1 cellular context compared by ENCODE assay signal in genomic region chr20:10674684-10675455, GRCh38.
TF ChIP-seq lines count a peak whose summit lies in the region.

No MANE protein-coding gene starts in this region.

TF ChIP-seq in HepG2, 621 proteins besides CTCF, POLR2A, EP300 and RAD21 (continued from another document and continues in another):
- TF ChIP-seq ZBTB26 (CRISPR knock-in tag; IDR thresholded peaks at IDR 0.05; ENCODE audit: borderline replicate concordance): peak; percentile 80; the same call in 1 of the 2 replicates
- no peak for TF ChIP-seq MAZ (IDR thresholded peaks at IDR 0.05; ENCODE audit: borderline replicate concordance, low read depth, low read length)
- TF ChIP-seq MAZ (CRISPR knock-in tag; IDR thresholded peaks at IDR 0.05; ENCODE audit: low read depth): no peak
- TF ChIP-seq CHD2 (IDR thresholded peaks at IDR 0.05; ENCODE audit: low read depth, low read length): 0 out of 2 replicates have a peak, but pooled peaks have one; percentile 7
- TF ChIP-seq DBP (CRISPR knock-in tag; IDR thresholded peaks at IDR 0.05; ENCODE audit: not compliant biosample characterization): no peak
- TF ChIP-seq FLYWCH1 (CRISPR knock-in tag; IDR thresholded peaks at IDR 0.05): no peak
- TF ChIP-seq ZBTB37 (CRISPR knock-in tag; IDR thresholded peaks at IDR 0.05): no peak
- peak; percentile 31; the same call in 1 of the 2 replicates for TF ChIP-seq CREB3 (CRISPR knock-in tag; IDR thresholded peaks at IDR 0.05)
- TF ChIP-seq ZSCAN31 (CRISPR knock-in tag; IDR thresholded peaks at IDR 0.05; ENCODE audit: low read depth): peak; percentile 87; the same call in 1 of the 2 replicates
- TF ChIP-seq ZNF12 (CRISPR knock-in tag; IDR thresholded peaks at IDR 0.05): peak; percentile 76; the same call in 1 of the 2 replicates
- TF ChIP-seq KMT2B (CRISPR knock-in tag; IDR thresholded peaks at IDR 0.05): peak; percentile 73; the same call in 1 of the 2 replicates
- no peak for TF ChIP-seq HNF1A (IDR thresholded peaks at IDR 0.05; ENCODE audit: low read depth)
- TF ChIP-seq HNF1A (CRISPR knock-in tag; IDR thresholded peaks at IDR 0.05; ENCODE audit: borderline replicate concordance): no peak; the same call in 1 of the 2 replicates
- TF ChIP-seq GTF3A (CRISPR knock-in tag; conservative IDR thresholded peaks at IDR 0.05): no peak
- peak; percentile 47; the same call in 1 of the 2 replicates for TF ChIP-seq ZNF784 (CRISPR knock-in tag; IDR thresholded peaks at IDR 0.05; ENCODE audit: borderline replicate concordance)
- TF ChIP-seq ARID4A (CRISPR knock-in tag; IDR thresholded peaks at IDR 0.05; ENCODE audit: borderline replicate concordance): no peak
- TF ChIP-seq KDM5A (IDR thresholded peaks at IDR 0.05; ENCODE audit: borderline replicate concordance, low read length): peak; percentile 79; the same call in 1 of the 2 replicates
- TF ChIP-seq FUBP1 (CRISPR knock-in tag; IDR thresholded peaks at IDR 0.05; ENCODE audit: borderline replicate concordance): no peak
- TF ChIP-seq ZBTB38 (CRISPR knock-in tag; IDR thresholded peaks at IDR 0.05): no peak
- no peak for TF ChIP-seq ZNF775 (CRISPR knock-in tag; IDR thresholded peaks at IDR 0.05; ENCODE audit: borderline replicate concordance)
- TF ChIP-seq XRCC5 (optimal IDR thresholded peaks at IDR 0.05; ENCODE audit: low read length): peak; percentile 89
- 0 out of 2 replicates have a peak, but pooled peaks have one; percentile 21 for TF ChIP-seq PRDM10 (CRISPR knock-in tag; IDR thresholded peaks at IDR 0.05; ENCODE audit: low read depth)
- 0 out of 2 replicates have a peak, but pooled peaks have one; percentile 44 for TF ChIP-seq ZNF567 (CRISPR knock-in tag; IDR thresholded peaks at IDR 0.05; ENCODE audit: borderline replicate concordance)
- TF ChIP-seq NFYC (CRISPR knock-in tag; IDR thresholded peaks at IDR 0.05): no peak
- peak; percentile 90 for TF ChIP-seq LBX2 (CRISPR knock-in tag; IDR thresholded peaks at IDR 0.05; ENCODE audit: borderline replicate concordance)
- TF ChIP-seq KLF15 (CRISPR knock-in tag; IDR thresholded peaks at IDR 0.05; ENCODE audit: borderline replicate concordance): no peak
- TF ChIP-seq ZBTB21 (CRISPR knock-in tag; IDR thresholded peaks at IDR 0.05): no peak
- no peak for TF ChIP-seq SRSF1 (optimal IDR thresholded peaks at IDR 0.05; ENCODE audit: low read depth, low read length)
- TF ChIP-seq ZNF816 (CRISPR knock-in tag; IDR thresholded peaks at IDR 0.05; ENCODE audit: borderline replicate concordance): no peak
- TF ChIP-seq MLX (CRISPR knock-in tag; IDR thresholded peaks at IDR 0.05): no peak
- no peak for TF ChIP-seq ZNF558 (CRISPR knock-in tag; IDR thresholded peaks at IDR 0.05; ENCODE audit: borderline replicate concordance)
- TF ChIP-seq JUN (CRISPR knock-in tag; IDR thresholded peaks at IDR 0.05): no peak
- peak; percentile 36; the same call in 1 of the 2 replicates for TF ChIP-seq PHF20 (CRISPR knock-in tag; IDR thresholded peaks at IDR 0.05)
